ENCODE assay signal across 1 cellular context in genomic region chr9:36191696-36192095, GRCh38.
TF ChIP-seq lines count a peak whose summit lies in the region.

No MANE protein-coding gene starts in this region.

TF ChIP-seq in GM23338, 12 proteins besides CTCF, POLR2A, EP300 and RAD21 (continued from another document):
- TF ChIP-seq ZNF462 (CRISPR knock-in tag; IDR thresholded peaks at IDR 0.05), result no peak
- no peak for TF ChIP-seq JUNB (IDR thresholded peaks at IDR 0.05; ENCODE audit: unreplicated experiment)
- no peak for TF ChIP-seq CREB1 (CRISPR knock-in tag; IDR thresholded peaks at IDR 0.05; ENCODE audit: low read depth)
- no peak for TF ChIP-seq REST (IDR thresholded peaks at IDR 0.05; ENCODE audit: unreplicated experiment)
